ENCODE assay signal across 1 cellular context in the genomic region with DNA sequence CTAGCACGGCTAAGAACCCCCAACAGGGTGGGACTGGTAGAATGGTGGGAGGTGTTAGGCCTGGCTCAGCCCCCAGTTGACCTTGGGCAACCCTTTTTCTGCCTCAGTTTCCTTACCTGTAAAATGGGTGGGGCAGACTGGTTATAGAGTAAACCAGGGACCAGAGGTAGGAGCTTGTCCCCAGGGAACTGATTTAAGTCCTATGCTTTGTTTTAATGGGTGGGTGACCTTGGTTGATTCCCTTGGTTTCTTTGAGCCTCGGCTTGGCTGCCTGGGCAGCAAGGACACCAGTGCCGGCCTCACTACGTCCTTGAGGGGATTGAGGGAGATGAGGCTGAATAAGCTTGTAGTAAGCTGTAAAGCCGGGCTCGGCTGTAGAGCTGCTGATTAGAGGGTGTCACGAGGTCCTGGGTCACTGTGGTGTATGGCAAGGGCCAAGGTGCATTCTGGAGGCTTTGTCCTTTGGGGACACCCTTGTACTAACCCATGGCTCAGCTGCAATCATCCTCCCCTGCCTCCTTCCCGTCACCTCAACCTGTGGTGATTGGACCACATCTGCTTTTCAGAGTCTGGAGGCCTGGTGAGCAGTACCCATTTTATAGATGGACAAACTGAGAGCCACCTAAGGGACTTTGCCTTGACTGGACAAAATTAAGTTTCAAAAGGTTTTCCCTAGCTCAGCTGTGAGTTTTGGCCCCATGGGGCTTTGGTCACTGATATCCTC.
TF ChIP-seq lines count a peak whose summit lies in the region.

No MANE protein-coding gene starts in this region.

TF ChIP-seq in HCT116, 20 proteins besides CTCF, POLR2A, EP300 and RAD21 (continued from another document):
- no peak for TF ChIP-seq POLR2AphosphoS5 (IDR thresholded peaks at IDR 0.05; ENCODE audit: low read depth, low read length)
